In genomic region chr1:175749075-175749474, GRCh38 we compare ENCODE assay signal across 19 cellular contexts. TPM values are rescaled to one million over a fixed set of nuclear protein-coding genes. Genes with fewer than 3 reads are reported as not detected.
DNase-seq lines count a peak whose midpoint lies in the region; ATAC-seq and TF ChIP-seq lines count a peak whose summit lies in the region.
"Had no signal": no experiment of that assay in that cellular context is flagged by ENCODE, and none has a peak within 500 bp of the region (broad histone marks: within the 10 kb centered on the region; RNA-seq: fewer than 3 reads in every experiment).

No MANE protein-coding gene starts in this region.

- H3K4me1 Mint-ChIP-seq in neural crest cell: peaks cover 5% of the 10 kb centered on the region
- H3K4me1 Mint-ChIP-seq: CD14-positive monocyte, IgD-negative memory B cell had no signal

- H3K27ac Mint-ChIP-seq in neural crest cell (ENCODE audit: unreplicated experiment): peak overlapping the region; percentile 10
- H3K27ac Mint-ChIP-seq: CD8-positive, alpha-beta T cell; IgD-negative memory B cell had no signal

- H3K23ac ChIP-seq in neuronal stem cell (ENCODE audit: low read depth, low read length, poor library complexity): no peak overlapping the region

- no peak overlapping the region for H3K18ac ChIP-seq in neuronal stem cell (ENCODE audit: low read length)

- H3K4ac ChIP-seq in neuronal stem cell (ENCODE audit: low read length): no peak overlapping the region

- no peak for ATAC-seq in GM19452 (IDR thresholded peaks at IDR 0.05; ENCODE audit: unreplicated experiment)
- ATAC-seq: CD8-positive, alpha-beta T cell had no signal

- no peaks in the 10 kb centered on the region for H3K36me3 ChIP-seq in MG63
- H3K36me3 ChIP-seq in neuronal stem cell (replicated peaks in 1 of 2; ENCODE audit: control insufficient read depth in 2 of 2, insufficient read depth in 2 of 2, low read length in 2 of 2): no peaks in the 10 kb centered on the region

- H3K36me3 Mint-ChIP-seq in neural crest cell (ENCODE audit: low read depth): no peaks in the 10 kb centered on the region
- H3K36me3 Mint-ChIP-seq: CD14-positive monocyte; CD8-positive, alpha-beta T cell; IgD-negative memory B cell had no signal

- no peak overlapping the region for H2AK5ac ChIP-seq in neuronal stem cell (ENCODE audit: low read depth, low read length)

- DNase-seq in DMS 273 (lab: John Stamatoyannopoulos, UW; ENCODE audit: unreplicated experiment) (peak; percentile 21), DMS 273 treated with DMSO at 0.1 percent for 48 hours (lab: John Stamatoyannopoulos, UW) (no peak), MG63 (peak; percentile 27), fibroblast of villous mesenchyme (ENCODE audit: low read depth) (peak; percentile 3), neural crest cell (ENCODE audit: low read depth, low spot score) (no peak), ureter (ENCODE audit: low spot score) (no peak), neuronal stem cell (ENCODE audit: low spot score) (no peak)
- DNase-seq: CD8-positive, alpha-beta T cell; COR-L47; DMS79; GOT3; H9 had no signal

- H4K8ac ChIP-seq in neuronal stem cell (ENCODE audit: low read depth, low read length): no peak overlapping the region

- no peak overlapping the region for H3K4me2 ChIP-seq in neuronal stem cell (ENCODE audit: insufficient read depth, low read length, poor library complexity, severe bottlenecking)

- no peak overlapping the region for H2BK120ac ChIP-seq in neuronal stem cell (ENCODE audit: low read depth, low read length)

- H3K79me1 ChIP-seq in neuronal stem cell (ENCODE audit: low read depth, low read length): no peaks in the 10 kb centered on the region

- peaks cover 24% of the 10 kb centered on the region for H3K27me3 Mint-ChIP-seq in neural crest cell (ENCODE audit: low read depth)

- H3K14ac ChIP-seq in neuronal stem cell (ENCODE audit: low read length): no peak overlapping the region

- no peak overlapping the region for H2BK15ac ChIP-seq in neuronal stem cell (ENCODE audit: low read length)

- no peak overlapping the region for H4K91ac ChIP-seq in neuronal stem cell (ENCODE audit: low read depth, low read length, poor library complexity)

- H3K9me3 ChIP-seq in MG63 (no peaks in the 10 kb centered on the region), neuronal stem cell (replicated peaks in 1 of 2; ENCODE audit: control insufficient read depth in 2 of 2, insufficient read depth in 1 of 2, low read depth in 1 of 2, low read length in 2 of 2) (no peaks in the 10 kb centered on the region)

- H3K9me3 Mint-ChIP-seq in neural crest cell: no peaks in the 10 kb centered on the region
- H3K9me3 Mint-ChIP-seq: CD8-positive, alpha-beta T cell; H9; IgD-negative memory B cell had no signal

- peaks cover 4% of the 10 kb centered on the region; the same call in 1 of the 2 replicates for H3K27me3 ChIP-seq in MG63
- no peaks in the 10 kb centered on the region for H3K27me3 ChIP-seq in neuronal stem cell (ENCODE audit: control insufficient read depth in 3 of 3, insufficient read depth in 3 of 3, low read depth in 1 of 3, low read length in 3 of 3)

- no peak overlapping the region for H2BK12ac ChIP-seq in neuronal stem cell (ENCODE audit: low read length)

- H2BK5ac ChIP-seq in neuronal stem cell (ENCODE audit: low read length): no peak overlapping the region

- H3K4me3 ChIP-seq in MG63 (no peak overlapping the region), fibroblast of villous mesenchyme (ENCODE audit: low read depth, low read length) (no peak overlapping the region), neuronal stem cell (ENCODE audit: low read length in 2 of 2) (no peak overlapping the region)

- H3K9ac ChIP-seq in neuronal stem cell (ENCODE audit: low read depth, low read length, poor library complexity): no peak overlapping the region

- H2AFZ ChIP-seq in neuronal stem cell (ENCODE audit: low read length): no peak overlapping the region

- no peaks in the 10 kb centered on the region for H3K4me1 ChIP-seq in neuronal stem cell (ENCODE audit: control insufficient read depth in 2 of 2, insufficient read depth in 1 of 2, low read depth in 1 of 2, low read length in 2 of 2)

- TF ChIP-seq CTCF in fibroblast of villous mesenchyme (IDR thresholded peaks at IDR 0.05; ENCODE audit: insufficient read depth, low read depth, low read length) (no peak), neural crest cell (conservative IDR thresholded peaks at IDR 0.05) (no peak)

- no peak overlapping the region for H3K27ac ChIP-seq in neuronal stem cell (replicated peaks; ENCODE audit: low read length)
- H3K27ac ChIP-seq: 22Rv1 had no signal

- no peak overlapping the region for H3K4me3 Mint-ChIP-seq in neural crest cell
- H3K4me3 Mint-ChIP-seq: CD14-positive monocyte; CD8-positive, alpha-beta T cell; H9; IgD-negative memory B cell had no signal

RNA-seq across cellular contexts. Expression of gene TNR, which starts 5.7 kb away (rescaled TPM):
- total RNA-seq in MG63 (2014; rRNA removed; shearing (Covaris generic); ENCODE audit: low replicate concordance): not detected in 2 replicates
- total RNA-seq in fibroblast of villous mesenchyme (not detected in 2 replicates), neural crest cell (0.02 and 0.05 TPM in 2 replicates), ureter (0.29 TPM)
- not detected for polyA plus RNA-seq in neuronal stem cell (2013, experiment 1 of 2)
- polyA plus RNA-seq in neuronal stem cell (2013, experiment 2 of 2): not detected
- total RNA-seq: A673; CD8-positive, alpha-beta T cell; HT-29 had no signal
- polyA plus RNA-seq: BJ, CD14-positive monocyte had no signal

Comparison
In these comparisons a context has a peak if more than half of its experiments do, and no peak if none do; other contexts are left out.
1. DNase-seq: peak in DMS 273 (single experiment), MG63 (single experiment) and fibroblast of villous mesenchyme (single experiment); none in DMS 273 treated with DMSO at 0.1 percent for 48 hours (single experiment), neural crest cell (single experiment), ureter (single experiment) and neuronal stem cell (single experiment).